In genomic region chr16:75566040-75566888, GRCh38 we compare ENCODE assay signal across 8 cellular contexts. TPM values are rescaled to one million over a fixed set of nuclear protein-coding genes. Genes with fewer than 3 reads are reported as not detected.
A peak's percentile ranks its signal among the peaks of the same experiment; 100 is the strongest.
DNase-seq lines count a peak whose midpoint lies in the region; ATAC-seq and TF ChIP-seq lines count a peak whose summit lies in the region.

A gene with protein sequence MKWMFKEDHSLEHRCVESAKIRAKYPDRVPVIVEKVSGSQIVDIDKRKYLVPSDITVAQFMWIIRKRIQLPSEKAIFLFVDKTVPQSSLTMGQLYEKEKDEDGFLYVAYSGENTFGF (plus strand): TSS chr16:75566379. CDS start chr16:75566487, 108 bp downstream.

- no TSS peak for BruUV-seq in Panc1 (replicated peaks; lab: Mats Ljungman, UMichigan)

- intact Hi-C loops in Panc1 (cut with micrococcal nuclease; ENCODE audit: unreplicated experiment): no loop called here
- intact Hi-C loops in esophagus muscularis mucosa (cut with DNase I): loop anchor here (5.0 kb wide), 1 partner anchor 49 kb away; no protein-coding TSS in a partner anchor

- H3K4me3 Mint-ChIP-seq in activated T-cell treated with anti-CD3 and anti-CD28 coated beads, Interleukin-2, amount 50 U/mL, for 72 hours: peak within 1 kb of the TSS; percentile 87 to 98

- TF ChIP-seq POLR2A in esophagus muscularis mucosa (IDR thresholded peaks at IDR 0.05; ENCODE audit: low read depth): peak; percentile 46

- in situ Hi-C loops in Panc1 (cut with HindIII; ENCODE audit: low pct_unique_long_range_greater_than_20kb, low sequenced_read_pairs): no loop called here

- H3K9me3 ChIP-seq in Panc1 (ENCODE audit: control insufficient read depth, insufficient read depth, low read depth, low read length): no peaks in the 10 kb centered on the region
- H3K9me3 ChIP-seq in esophagus muscularis mucosa: no peaks in the 10 kb centered on the region

- DNase-seq in DMS153 treated with DMSO at 0.1 percent for 48 hours (lab: John Stamatoyannopoulos, UW; ENCODE audit: unreplicated experiment) (peak; percentile 72), Panc1 (ENCODE audit: low read depth, low spot score) (no peak), esophagus muscularis mucosa (ENCODE audit: extremely low spot score) (no peak), myocyte (ENCODE audit: low read depth) (peak; percentile 83)
- peak; percentile 62 for DNase-seq in Jurkat, Clone E6-1 (ENCODE audit: low read depth, low spot score)
- DNase-seq in activated T-cell treated with anti-CD3 and anti-CD28 coated beads, Interleukin-2, amount 50 U/mL, for 72 hours: peak; percentile 92 to 95
- peak; percentile 77 to 88 for DNase-seq in stimulated activated CD8-positive, alpha-beta memory T cell treated with anti-CD3 and anti-CD28 coated beads, Interleukin-7, amount 100 ng/mL, for 4 hours (ENCODE audit: low read depth in 2 of 2)

- H3K4me3 ChIP-seq in Jurkat, Clone E6-1 (ENCODE audit: low read length): peak within 1 kb of the TSS; percentile 83
- H3K4me3 ChIP-seq in Panc1 (ENCODE audit: low read depth in 2 of 2, low read length in 2 of 2): peak within 1 kb of the TSS; percentile 81 to 93
- H3K4me3 ChIP-seq in esophagus muscularis mucosa: peak within 1 kb of the TSS; percentile 71 to 100 (median 92)

- ATAC-seq in GM21717 (IDR thresholded peaks at IDR 0.05; ENCODE audit: unreplicated experiment) (peak; percentile 69), Panc1 (peak; percentile 92)
- peak; percentile 77 to 79 for ATAC-seq in activated T-cell treated with anti-CD3 and anti-CD28 coated beads, Interleukin-2, amount 50 U/mL, for 72 hours (replicated peaks in 1 of 2)

- no peaks in the 10 kb centered on the region for H3K9me3 Mint-ChIP-seq in activated T-cell treated with anti-CD3 and anti-CD28 coated beads, Interleukin-2, amount 50 U/mL, for 72 hours

- peaks cover 53% of the 10 kb centered on the region for H3K4me1 Mint-ChIP-seq in activated T-cell treated with anti-CD3 and anti-CD28 coated beads, Interleukin-2, amount 50 U/mL, for 72 hours (ENCODE audit: low read depth)

- no peaks in the 10 kb centered on the region for H3K4me1 ChIP-seq in Panc1 (ENCODE audit: control insufficient read depth, insufficient read depth, low read length)
- peaks cover 47 to 60% (median 55%) of the 10 kb centered on the region in 4 donors for H3K4me1 ChIP-seq in esophagus muscularis mucosa

- no peaks in the 10 kb centered on the region for H3K36me3 Mint-ChIP-seq in activated T-cell treated with anti-CD3 and anti-CD28 coated beads, Interleukin-2, amount 50 U/mL, for 72 hours (ENCODE audit: insufficient read depth in 2 of 2)

- H3K27me3 Mint-ChIP-seq in activated T-cell treated with anti-CD3 and anti-CD28 coated beads, Interleukin-2, amount 50 U/mL, for 72 hours (ENCODE audit: low read depth): peaks cover 19% of the 10 kb centered on the region

- CTCF ChIA-PET in Panc1 (lab: Charles Lee): interaction anchor here (0.6 to 0.7 kb wide), 2 partner anchors 49 kb away, joined by 3 read pairs; no protein-coding TSS in a partner anchor

- POLR2A ChIA-PET in Panc1 (lab: Charles Lee): interaction anchor here (0.7 kb wide), 1 partner anchor 1987 kb away, joined by 3 read pairs; no protein-coding TSS in a partner anchor

- TF ChIP-seq CTCF in Panc1 (IDR thresholded peaks at IDR 0.05) (no peak), esophagus muscularis mucosa (IDR thresholded peaks at IDR 0.05) (peak in 1 of 3 experiments; percentile 20)

- TF ChIP-seq EP300 in esophagus muscularis mucosa (IDR thresholded peaks at IDR 0.05): no peak

- H3K27me3 ChIP-seq in Panc1 (ENCODE audit: control insufficient read depth, insufficient read depth, low read length): peaks cover 8% of the 10 kb centered on the region
- no peaks in the 10 kb centered on the region for H3K27me3 ChIP-seq in esophagus muscularis mucosa

- H3K27ac ChIP-seq in Panc1 (ENCODE audit: low read length) (peak within 1 kb of the TSS; percentile 70), esophagus muscularis mucosa (replicated peaks in 1 of 4) (peak within 1 kb of the TSS; percentile 73 to 82 (median 74))

- H3K27ac Mint-ChIP-seq in activated T-cell treated with anti-CD3 and anti-CD28 coated beads, Interleukin-2, amount 50 U/mL, for 72 hours: peak within 1 kb of the TSS; percentile 62

- H3K36me3 ChIP-seq in Panc1 (ENCODE audit: control insufficient read depth, insufficient read depth, low read length): no peaks in the 10 kb centered on the region; the same call in 1 of the 2 replicates
- peaks cover 25 to 40% (median 35%) of the 10 kb centered on the region in 4 donors for H3K36me3 ChIP-seq in esophagus muscularis mucosa

- WGBS in esophagus muscularis mucosa: 1% methylated on average over 8 of the region's 84 CpGs

RNA-seq across cellular contexts. Expression of the gene that starts here (rescaled TPM):
- 127 TPM for polyA plus RNA-seq in Jurkat, Clone E6-1 (2012; ENCODE audit: insufficient read depth, insufficient read length)
- total RNA-seq in Panc1 (2021; ENCODE audit: unreplicated experiment) (56.2 TPM), esophagus muscularis mucosa (100 to 1,000 TPM in 2 of 4 donors, 10 to 100 TPM in 2; 84.5 to 114 (median 101) TPM), myocyte (94.1 and 105 TPM in 2 replicates)
- 58.5 TPM for polyA plus RNA-seq in Panc1 (2012; ENCODE audit: insufficient read length)
- total RNA-seq in activated T-cell treated with anti-CD3 and anti-CD28 coated beads, Interleukin-2, amount 50 U/mL, for 72 hours: 10 to 100 TPM; 64.4 to 77.3 TPM
- polyA plus RNA-seq in myocyte (2012): 255 TPM

Comparison
In these comparisons a context has a peak if more than half of its experiments do, and no peak if none do; other contexts are left out.
1. DNase-seq: peak in DMS153 treated with DMSO at 0.1 percent for 48 hours (single experiment), Jurkat, Clone E6-1 (single experiment), activated T-cell treated with anti-CD3 and anti-CD28 coated beads, Interleukin-2, amount 50 U/mL, for 72 hours (2 of 2), myocyte (single experiment) and stimulated activated CD8-positive, alpha-beta memory T cell treated with anti-CD3 and anti-CD28 coated beads, Interleukin-7, amount 100 ng/mL, for 4 hours (2 of 2); none in Panc1 (single experiment) and esophagus muscularis mucosa (single experiment).
2. Peak in every context shown above with its lines, with median percentiles within 50 percentile points of each other: ATAC-seq and H3K4me3 ChIP-seq.